Comparison of ENCODE assay signal across 30 cellular contexts in the genomic region with DNA sequence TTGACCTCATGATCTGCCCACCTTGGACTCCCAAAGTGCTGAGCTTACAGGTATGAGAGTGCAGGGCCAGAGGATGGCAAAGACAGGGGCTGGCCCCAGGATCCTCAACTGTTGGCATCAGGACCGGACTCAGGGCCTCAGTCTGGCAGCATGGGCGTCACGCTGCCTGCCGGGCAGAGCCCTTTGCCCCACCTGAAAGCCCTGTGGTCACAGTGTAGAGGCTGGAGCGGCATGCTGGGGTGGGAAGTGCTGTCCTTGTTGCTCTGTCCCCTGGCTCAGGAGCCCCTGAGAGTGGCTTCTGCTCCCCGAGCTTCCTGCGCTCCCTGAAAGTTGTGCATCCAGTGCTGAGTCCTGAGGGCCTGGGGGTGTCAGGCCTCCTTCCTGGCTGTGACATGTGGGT.
"Had no signal": no experiment of that assay in that cellular context is flagged by ENCODE, and none has a peak within 500 bp of the region (broad histone marks: within the 10 kb centered on the region; RNA-seq: fewer than 3 reads in every experiment).

No MANE protein-coding gene starts in this region.

- H3K9me3 Mint-ChIP-seq: activated naive CD8-positive, alpha-beta T cell treated with anti-CD3 and anti-CD28 coated beads, Interleukin-2, amount 50 U/mL, for 24 hours; activated T-helper 2 cell treated with anti-CD3 and anti-CD28 coated beads, Interferon-gamma antibody, Interleukin-2, Interleukin-4, amounts not matched to agents 10 μg/mL and 5 μg/mL and 100 μg/mL, durations not matched to agents 14 hours and 24 hours and 36 hours; stimulated activated naive B cell treated with anti-CD40 and anti-IgM and Interleukin-4, amounts not matched to agents 10 μg/mL and 1 μg/mL and 100 μg/mL, for 72 hours; T-helper 1 cell treated with Interleukin-12 subunit alpha and Interleukin-12 subunit beta and Interleukin-4 antibody, amounts not matched to agents 30 μg/mL and 1 μg/mL, for 36 hours had no signal

- H3K36me3 Mint-ChIP-seq: stimulated activated naive B cell treated with anti-CD40 and anti-IgM and Interleukin-4, amounts not matched to agents 10 μg/mL and 1 μg/mL and 100 μg/mL, for 72 hours had no signal

- H3K27me3 Mint-ChIP-seq: progenitor cell of endocrine pancreas had no signal

- H3K4me1 ChIP-seq: stomach, thyroid gland had no signal

- H3K4me3 ChIP-seq: ovary, skin epidermis, stomach, thyroid gland had no signal

- H3K27me3 ChIP-seq: ovary, stomach, thyroid gland had no signal

- H3K27ac Mint-ChIP-seq: activated naive CD8-positive, alpha-beta T cell treated with anti-CD3 and anti-CD28 coated beads, Interleukin-2, amount 50 U/mL, for 24 hours; activated T-helper 2 cell treated with anti-CD3 and anti-CD28 coated beads, Interferon-gamma antibody, Interleukin-2, Interleukin-4, amounts not matched to agents 10 μg/mL and 5 μg/mL and 100 μg/mL, durations not matched to agents 14 hours and 24 hours and 36 hours; endodermal cell; nephron; progenitor cell of endocrine pancreas; stimulated activated naive B cell treated with anti-CD40 and anti-IgM and Interleukin-4, amounts not matched to agents 10 μg/mL and 1 μg/mL and 100 μg/mL, for 72 hours; T-helper 1 cell treated with Interleukin-12 subunit alpha and Interleukin-12 subunit beta and Interleukin-4 antibody, amounts not matched to agents 30 μg/mL and 1 μg/mL, for 36 hours had no signal

- H3K4me3 Mint-ChIP-seq: activated CD8-positive, alpha-beta T cell treated with anti-CD3 and anti-CD28 coated beads, Interleukin-2, amount 10 ng/mL, durations not matched to agents 7 days and 5 days; activated naive CD8-positive, alpha-beta T cell treated with anti-CD3 and anti-CD28 coated beads, Interleukin-2, amount 50 U/mL, for 24 hours; endodermal cell; nephron; stimulated activated naive B cell treated with anti-CD40 and anti-IgM and Interleukin-4, amounts not matched to agents 10 μg/mL and 1 μg/mL and 100 μg/mL, for 72 hours; T-helper 1 cell treated with Interleukin-12 subunit alpha and Interleukin-12 subunit beta and Interleukin-4 antibody, amounts not matched to agents 30 μg/mL and 1 μg/mL, for 36 hours had no signal

- H3K36me3 ChIP-seq: ovary, stomach, thyroid gland, WERI-Rb-1 had no signal

- H3K4me1 Mint-ChIP-seq: endodermal cell, nephron had no signal

- ATAC-seq: activated CD8-positive, alpha-beta T cell treated with anti-CD3 and anti-CD28 coated beads, Interleukin-2, amount 10 ng/mL, durations not matched to agents 7 days and 5 days; activated naive CD8-positive, alpha-beta T cell treated with anti-CD3 and anti-CD28 coated beads, Interleukin-2, amount 50 U/mL, for 24 hours; esophagus mucosa; left colon; sciatic nerve; stimulated activated naive B cell treated with anti-CD40 and anti-IgM and Interleukin-4, amounts not matched to agents 10 μg/mL and 1 μg/mL and 100 μg/mL, for 72 hours had no signal

- H3K9me3 ChIP-seq: ovary, SK-N-SH, stomach, thyroid gland had no signal

- H3K27ac ChIP-seq: ovary, skin epidermis, stomach, thyroid gland, WERI-Rb-1 had no signal

- DNase-seq: activated CD8-positive, alpha-beta T cell treated with anti-CD3 and anti-CD28 coated beads, Interleukin-2, amount 10 ng/mL, durations not matched to agents 7 days and 5 days; activated naive CD4-positive, alpha-beta T cell treated with Interleukin-2 at 50 U/mL for 16 hours; activated naive CD8-positive, alpha-beta T cell treated with anti-CD3 and anti-CD28 coated beads, Interleukin-2, amount 50 U/mL, for 24 hours; activated T-cell treated with anti-CD3 and anti-CD28 coated beads, Interleukin-2, amount 50 U/mL, for 48 hours; amygdala; caudate nucleus; endodermal cell; foreskin fibroblast; hippocampal formation; left colon; mesenchymal stem cell; ovary; retina; SK-N-SH; stimulated activated CD4-positive, alpha-beta T cell treated with anti-CD3 and anti-CD28 coated beads, Interleukin-1b, Interleukin-23, amount 100 ng/mL, for 48 hours; stimulated activated CD4-positive, alpha-beta T cell treated with anti-CD3 and anti-CD28 coated beads, Interleukin-4, amount 100 ng/mL, for 4 hours; stimulated activated CD8-positive, alpha-beta memory T cell treated with anti-CD3 and anti-CD28 coated beads, Interleukin-4, amount 100 ng/mL, for 48 hours; stimulated activated naive B cell treated with anti-CD40 and anti-IgM and Interleukin-4, amounts not matched to agents 10 μg/mL and 1 μg/mL and 100 μg/mL, for 72 hours; stomach; SW 1271; T-helper 9 cell; thyroid gland; WERI-Rb-1 had no signal
